Comparison of ENCODE assay signal across 8 cellular contexts in genomic region chr2:70103531-70104061, GRCh38. TPM values are rescaled to one million over a fixed set of nuclear protein-coding genes. Genes with fewer than 3 reads are reported as not detected.
DNase-seq lines count a peak whose midpoint lies in the region; ATAC-seq and TF ChIP-seq lines count a peak whose summit lies in the region.

No MANE protein-coding gene starts in this region.

- peaks cover 2% of the 10 kb centered on the region for H3K4me1 ChIP-seq in ovary (ENCODE audit: insufficient read depth)

- H4K20me1 ChIP-seq in SU-DHL-6 (ENCODE audit: low read depth, low read length), result no peaks in the 10 kb centered on the region

- no peaks in the 10 kb centered on the region for H3K9me2 ChIP-seq in SU-DHL-6 (replicated peaks; ENCODE audit: insufficient read depth, low read length)

- peak overlapping the region; percentile 73 for H3K4me3 Mint-ChIP-seq in activated CD4-positive, alpha-beta T cell treated with anti-CD3 and anti-CD28 coated beads for 36 hours
- peak overlapping the region; percentile 73 to 87 (median 84) for H3K4me3 Mint-ChIP-seq in immature natural killer cell

- no peak for TF ChIP-seq POLR2A in ovary (IDR thresholded peaks at IDR 0.05)

- peak overlapping the region; percentile 13 for H2AFZ ChIP-seq in SU-DHL-6 (ENCODE audit: low read depth, low read length, severe bottlenecking)

- H3K4me3 ChIP-seq in SU-DHL-6 (ENCODE audit: insufficient read depth, low read length, poor library complexity, severe bottlenecking), result peak overlapping the region; percentile 55
- no peak overlapping the region for H3K4me3 ChIP-seq in ovary

- WGBS in ovary, 3 donors, result 86 to 94% (median 93%) methylated on average over 5 of the region's 5 CpGs

- H3K9me3 ChIP-seq in SU-DHL-6 (ENCODE audit: insufficient read depth, low read length) (no peaks in the 10 kb centered on the region), ovary (no peaks in the 10 kb centered on the region)

- H3K36me3 Mint-ChIP-seq in activated CD4-positive, alpha-beta T cell treated with anti-CD3 and anti-CD28 coated beads for 36 hours (ENCODE audit: low read depth), result peaks cover 4% of the 10 kb centered on the region
- no peaks in the 10 kb centered on the region for H3K36me3 Mint-ChIP-seq in immature natural killer cell

- H3K27me3 ChIP-seq in SU-DHL-6 (ENCODE audit: low read length) (no peaks in the 10 kb centered on the region), ovary (no peaks in the 10 kb centered on the region)

- TF ChIP-seq EP300 in ovary (IDR thresholded peaks at IDR 0.05), result no peak

- in situ Hi-C loops in KBM-7 (cut with MboI; ENCODE audit: low pct_unique_long_range_greater_than_20kb, low sequenced_read_pairs), result no loop called here

- H3K4me2 ChIP-seq in SU-DHL-6 (ENCODE audit: low read depth, low read length, poor library complexity, severe bottlenecking), result peak overlapping the region; percentile 97

- no peaks in the 10 kb centered on the region for H3K9me3 Mint-ChIP-seq in activated CD4-positive, alpha-beta T cell treated with anti-CD3 and anti-CD28 coated beads for 36 hours (ENCODE audit: low read depth)
- no peaks in the 10 kb centered on the region for H3K9me3 Mint-ChIP-seq in immature natural killer cell

- no peak for TF ChIP-seq CTCF in SU-DHL-6 (IDR thresholded peaks at IDR 0.05; ENCODE audit: insufficient read depth, low read length, poor library complexity, severe bottlenecking)
- no peak for TF ChIP-seq CTCF in ovary (IDR thresholded peaks at IDR 0.05)

- peak; percentile 48 for ATAC-seq in activated CD4-positive, alpha-beta T cell treated with anti-CD3 and anti-CD28 coated beads for 36 hours
- ATAC-seq in GM19463 (IDR thresholded peaks at IDR 0.05; ENCODE audit: unreplicated experiment), result no peak

- peak; percentile 49 for DNase-seq in activated CD4-positive, alpha-beta T cell treated with anti-CD3 and anti-CD28 coated beads for 36 hours
- no peak for DNase-seq in activated CD4-positive, alpha-beta T cell treated with anti-CD3 and anti-CD28 coated beads for 4 hours
- DNase-seq in immature natural killer cell (peak; percentile 62 to 64 (median 64)), superior temporal gyrus (ENCODE audit: extremely low spot score) (peak; percentile 20), KBM-7 (no peak), ovary (no peak)

- CTCF ChIA-PET in activated CD4-positive, alpha-beta T cell treated with anti-CD3 and anti-CD28 coated beads for 36 hours (lab: Charles Lee), result interaction anchor here (0.6 to 2.3 kb wide), 14 partner anchors 9 to 189 kb away, joined by 3 to 14 read pairs (median 4); partner anchors contain the start of gene C2orf42

- POLR2A ChIA-PET in activated CD4-positive, alpha-beta T cell treated with anti-CD3 and anti-CD28 coated beads for 36 hours (lab: Charles Lee), result interaction anchor here (0.9 to 1.7 kb wide), 3 partner anchors 9 to 35 kb away, joined by 3 to 11 read pairs (median 6); no protein-coding TSS in a partner anchor

- H3K36me3 ChIP-seq in SU-DHL-6 (ENCODE audit: low read length), result no peaks in the 10 kb centered on the region
- H3K36me3 ChIP-seq in ovary, result no peaks in the 10 kb centered on the region

- H3K27ac ChIP-seq in SU-DHL-6 (ENCODE audit: low read depth, low read length) (peak overlapping the region; percentile 93), ovary (no peak overlapping the region)

- intact Hi-C loops in activated CD4-positive, alpha-beta T cell treated with anti-CD3 and anti-CD28 coated beads for 36 hours (cut with DNase I, micrococcal nuclease), result loop anchor here (1.0 kb wide), 2 partner anchors 8 to 21 kb away; no protein-coding TSS in a partner anchor
- intact Hi-C loops in ovary (cut with DNase I), result no loop called here

- H3K27me3 Mint-ChIP-seq in activated CD4-positive, alpha-beta T cell treated with anti-CD3 and anti-CD28 coated beads for 36 hours, result no peaks in the 10 kb centered on the region
- peaks cover 2 to 5% (median 3%) of the 10 kb centered on the region in 3 donors for H3K27me3 Mint-ChIP-seq in immature natural killer cell (ENCODE audit: low read depth in 3 of 3)

- H3K27ac Mint-ChIP-seq in activated CD4-positive, alpha-beta T cell treated with anti-CD3 and anti-CD28 coated beads for 36 hours, result peak overlapping the region; percentile 96
- H3K27ac Mint-ChIP-seq in immature natural killer cell, result peak overlapping the region; percentile 95 to 98 (median 97)

- H3K9ac ChIP-seq in SU-DHL-6 (ENCODE audit: low read length), result peak overlapping the region; percentile 69

- H3K79me2 ChIP-seq in SU-DHL-6 (ENCODE audit: insufficient read depth, low read length), result no peaks in the 10 kb centered on the region

- peaks cover 56% of the 10 kb centered on the region for H3K4me1 Mint-ChIP-seq in activated CD4-positive, alpha-beta T cell treated with anti-CD3 and anti-CD28 coated beads for 36 hours
- H3K4me1 Mint-ChIP-seq in immature natural killer cell, result peaks cover 49 to 64% of the 10 kb centered on the region in 2 donors

- H3F3A ChIP-seq in SU-DHL-6 (ENCODE audit: insufficient read depth), result peaks cover 72% of the 10 kb centered on the region

RNA-seq across cellular contexts. Expression of gene PCBP1, which starts 16.3 kb away (rescaled TPM):
- total RNA-seq in activated CD4-positive, alpha-beta T cell treated with anti-CD3 and anti-CD28 coated beads for 36 hours, result 100 to 1,000 TPM; 417 to 450 TPM
- 100 to 1,000 TPM; 184 to 233 (median 232) TPM for polyA plus RNA-seq in immature natural killer cell
- total RNA-seq in ovary, result 100 to 1,000 TPM in 6 of 7 donors, 10 to 100 TPM in 1; 77.1 to 302 (median 267) TPM
- 100 to 1,000 TPM; 207 to 272 TPM for polyA plus RNA-seq in ovary

Comparison
In these comparisons a context has a peak if more than half of its experiments do, and no peak if none do; other contexts are left out.
1. DNase-seq: peak in activated CD4-positive, alpha-beta T cell treated with anti-CD3 and anti-CD28 coated beads for 36 hours (single experiment), immature natural killer cell (3 of 3) and superior temporal gyrus (single experiment); none in activated CD4-positive, alpha-beta T cell treated with anti-CD3 and anti-CD28 coated beads for 4 hours (0 of 2), KBM-7 (single experiment) and ovary (0 of 5).
2. intact Hi-C loops: an anchor here in activated CD4-positive, alpha-beta T cell treated with anti-CD3 and anti-CD28 coated beads for 36 hours (1.0 kb wide); none called in ovary.